Comparison of ENCODE assay signal across 8 cellular contexts in the genomic region with DNA sequence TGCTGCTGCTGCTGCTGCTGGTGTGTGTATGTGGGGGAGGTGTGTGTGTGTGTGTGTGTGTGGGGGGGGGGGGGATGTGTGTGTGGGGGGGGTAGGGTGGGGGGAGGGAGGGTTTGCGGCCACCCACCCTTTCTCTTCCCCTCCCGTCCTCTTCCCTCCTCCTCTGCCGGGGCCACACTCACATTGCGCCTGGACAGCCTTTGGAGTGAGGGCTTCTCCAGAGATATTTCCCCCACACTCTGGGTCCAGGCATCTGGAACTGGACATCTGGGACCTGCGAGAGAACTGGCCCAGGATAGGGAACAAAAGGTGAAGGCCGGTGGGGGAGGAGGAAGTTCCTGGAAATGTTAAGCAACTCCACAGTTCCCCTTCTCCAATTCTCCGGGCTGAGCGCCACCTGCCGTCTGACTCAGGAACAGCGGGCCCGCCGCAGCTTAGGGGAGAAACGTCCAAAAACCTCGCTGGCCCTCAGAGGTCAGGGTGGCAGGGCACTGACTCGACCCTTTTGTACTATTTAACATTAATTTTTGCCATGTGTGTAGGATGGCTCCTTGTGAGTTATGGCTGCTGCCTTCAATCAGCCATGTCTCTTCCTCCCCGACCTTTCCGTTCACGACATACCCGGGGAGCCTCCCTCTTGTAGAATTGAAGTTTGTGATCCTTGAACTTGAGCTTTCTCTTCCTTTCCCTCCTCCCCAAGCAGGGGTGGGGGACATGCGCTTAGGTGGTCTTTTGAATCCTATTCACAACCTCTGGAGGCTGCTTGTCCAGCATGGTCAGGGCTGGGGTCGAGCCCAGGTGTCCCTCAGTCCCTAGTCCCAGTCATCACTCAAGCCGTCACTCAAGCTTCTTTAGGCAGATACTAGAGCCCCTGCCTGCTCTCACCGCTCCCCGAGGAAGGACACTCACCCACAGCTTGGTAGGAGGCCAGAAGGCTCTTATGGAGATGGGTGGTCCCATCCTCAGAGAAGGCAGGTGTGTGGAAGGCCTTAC. TPM values are rescaled to one million over a fixed set of nuclear protein-coding genes. Genes with fewer than 3 reads are reported as not detected.
DNase-seq lines count a peak whose midpoint lies in the region; ATAC-seq and TF ChIP-seq lines count a peak whose summit lies in the region.

A gene with protein sequence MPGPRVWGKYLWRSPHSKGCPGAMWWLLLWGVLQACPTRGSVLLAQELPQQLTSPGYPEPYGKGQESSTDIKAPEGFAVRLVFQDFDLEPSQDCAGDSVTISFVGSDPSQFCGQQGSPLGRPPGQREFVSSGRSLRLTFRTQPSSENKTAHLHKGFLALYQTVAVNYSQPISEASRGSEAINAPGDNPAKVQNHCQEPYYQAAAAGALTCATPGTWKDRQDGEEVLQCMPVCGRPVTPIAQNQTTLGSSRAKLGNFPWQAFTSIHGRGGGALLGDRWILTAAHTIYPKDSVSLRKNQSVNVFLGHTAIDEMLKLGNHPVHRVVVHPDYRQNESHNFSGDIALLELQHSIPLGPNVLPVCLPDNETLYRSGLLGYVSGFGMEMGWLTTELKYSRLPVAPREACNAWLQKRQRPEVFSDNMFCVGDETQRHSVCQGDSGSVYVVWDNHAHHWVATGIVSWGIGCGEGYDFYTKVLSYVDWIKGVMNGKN (minus strand): TSS at position 287 of the 993 bp plus-strand sequence. CDS start 34 bp downstream, at position 253.

- H3K36me3 ChIP-seq in Panc1 (ENCODE audit: control insufficient read depth, insufficient read depth, low read length), result no peaks in the 10 kb centered on the region; the same call in 1 of the 2 replicates
- H3K36me3 ChIP-seq in muscle layer of duodenum (ENCODE audit: control insufficient read depth in 1 of 2, insufficient read depth in 2 of 2, low read length in 2 of 2), result peaks cover 2 to 3% of the 10 kb centered on the region in 2 donors

- H3K4me1 Mint-ChIP-seq in activated T-cell treated with anti-CD3 and anti-CD28 coated beads, Interleukin-2, amount 50 U/mL, for 4 hours (ENCODE audit: low read depth), result peaks cover 30% of the 10 kb centered on the region

- no peak for DNase-seq in Jurkat, Clone E6-1 (ENCODE audit: low read depth, low spot score)
- DNase-seq in Panc1 (ENCODE audit: low read depth, low spot score), result peak; percentile 36
- peak; percentile 78 for DNase-seq in activated T-cell treated with anti-CD3 and anti-CD28 coated beads, Interleukin-2, amount 50 U/mL, for 4 hours
- peak; percentile 62 to 75 for DNase-seq in stimulated activated CD8-positive, alpha-beta memory T cell treated with anti-CD3 and anti-CD28 coated beads, Interleukin-7, amount 100 ng/mL, for 1 hour (ENCODE audit: low read depth in 2 of 2)

- TF ChIP-seq CTCF in Panc1 (IDR thresholded peaks at IDR 0.05), result peak; percentile 92

- H3K4me3 ChIP-seq in GM08714 (ENCODE audit: low read length), result peak within 1 kb of the TSS; percentile 83
- H3K4me3 ChIP-seq in Jurkat, Clone E6-1 (ENCODE audit: low read length), result peak within 1 kb of the TSS; percentile 52
- peak within 1 kb of the TSS; percentile 51 to 75 for H3K4me3 ChIP-seq in Panc1 (ENCODE audit: low read depth in 2 of 2, low read length in 2 of 2)
- peak within 1 kb of the TSS; percentile 66 to 88 for H3K4me3 ChIP-seq in muscle layer of duodenum (ENCODE audit: low read depth in 1 of 2, low read length in 2 of 2)

- ATAC-seq in Panc1, result peak; percentile 80
- ATAC-seq in activated T-cell treated with anti-CD3 and anti-CD28 coated beads, Interleukin-2, amount 50 U/mL, for 4 hours, result peak; percentile 42 to 61
- peak; percentile 79 for ATAC-seq in esophagus mucosa
- ATAC-seq in HG02970 (IDR thresholded peaks at IDR 0.05; ENCODE audit: low FRiP score, unreplicated experiment), result no peak

- no TSS peak for BruUV-seq in Panc1 (replicated peaks; lab: Mats Ljungman, UMichigan)

- CTCF ChIA-PET in Panc1 (lab: Charles Lee), result interaction anchor here (0.8 to 1.2 kb wide), 3 partner anchors 16 to 49 kb away, joined by 3 to 4 read pairs (median 4); a partner anchor contains a TSS

- in situ Hi-C loops in Panc1 (cut with HindIII; ENCODE audit: low pct_unique_long_range_greater_than_20kb, low sequenced_read_pairs), result no loop called here

- H3K4me1 ChIP-seq in Panc1 (ENCODE audit: control insufficient read depth, insufficient read depth, low read length), result peaks cover 5% of the 10 kb centered on the region; the same call in 1 of the 2 replicates
- H3K4me1 ChIP-seq in muscle layer of duodenum (ENCODE audit: control insufficient read depth in 1 of 2, insufficient read depth in 2 of 2, low read length in 2 of 2), result peaks cover 7 to 10% of the 10 kb centered on the region in 2 donors

- H3K9me3 ChIP-seq in Panc1 (ENCODE audit: control insufficient read depth, insufficient read depth, low read depth, low read length), result peaks cover 7% of the 10 kb centered on the region; the same call in 1 of the 2 replicates
- no peaks in the 10 kb centered on the region for H3K9me3 ChIP-seq in muscle layer of duodenum (ENCODE audit: control insufficient read depth in 1 of 2, low read length in 2 of 2)

- peaks cover 9% of the 10 kb centered on the region for H3K36me3 Mint-ChIP-seq in activated T-cell treated with anti-CD3 and anti-CD28 coated beads, Interleukin-2, amount 50 U/mL, for 4 hours (ENCODE audit: insufficient read depth)

- H3K27me3 Mint-ChIP-seq in activated T-cell treated with anti-CD3 and anti-CD28 coated beads, Interleukin-2, amount 50 U/mL, for 4 hours (ENCODE audit: low read depth), result no peaks in the 10 kb centered on the region

- H3K27ac ChIP-seq in Panc1 (ENCODE audit: low read length), result peak within 1 kb of the TSS; percentile 87
- H3K27ac ChIP-seq in muscle layer of duodenum (ENCODE audit: low read length), result peak within 1 kb of the TSS; percentile 98

- H3K27me3 ChIP-seq in Panc1 (ENCODE audit: control insufficient read depth, insufficient read depth, low read length), result no peaks in the 10 kb centered on the region
- no peaks in the 10 kb centered on the region for H3K27me3 ChIP-seq in muscle layer of duodenum (ENCODE audit: low read depth, low read length)

- H3K4me3 Mint-ChIP-seq in activated T-cell treated with anti-CD3 and anti-CD28 coated beads, Interleukin-2, amount 50 U/mL, for 4 hours, result peak within 1 kb of the TSS; percentile 91

- peaks cover 11% of the 10 kb centered on the region for H3K9me3 Mint-ChIP-seq in activated T-cell treated with anti-CD3 and anti-CD28 coated beads, Interleukin-2, amount 50 U/mL, for 4 hours

- POLR2A ChIA-PET in Panc1 (lab: Charles Lee), result interaction anchor here (0.5 kb wide), 1 partner anchor 420 kb away, joined by 6 read pairs; a partner anchor contains a TSS

- intact Hi-C loops in Panc1 (cut with micrococcal nuclease; ENCODE audit: unreplicated experiment), result no loop called here

RNA-seq across cellular contexts. Expression of the gene that starts here (rescaled TPM):
- polyA plus RNA-seq in Jurkat, Clone E6-1 (2012; ENCODE audit: insufficient read depth, insufficient read length), result 7.5 TPM
- 10.7 TPM for total RNA-seq in Panc1 (2021; ENCODE audit: unreplicated experiment)
- polyA plus RNA-seq in Panc1 (2012; ENCODE audit: insufficient read length), result 6.9 TPM
- total RNA-seq in activated T-cell treated with anti-CD3 and anti-CD28 coated beads, Interleukin-2, amount 50 U/mL, for 4 hours, result 1 to 10 TPM; 3.7 to 7.0 (median 6.0) TPM
- 22.7 TPM for total RNA-seq in esophagus mucosa
